In genomic region chr20:62906647-62907375, GRCh38 we compare ENCODE assay signal across 1 cellular context.
TF ChIP-seq lines count a peak whose summit lies in the region.

No MANE protein-coding gene starts in this region.

TF ChIP-seq in K562, 482 proteins besides CTCF, POLR2A, EP300 and RAD21:
- TF ChIP-seq POLR2G (IDR thresholded peaks at IDR 0.05; ENCODE audit: low read depth, low read length) (0 out of 2 replicates have a peak, but pooled peaks have one; percentile 7), EHMT2 (IDR thresholded peaks at IDR 0.05) (no peak)
TF ChIP-seq in K562: peak in this region for 1.
